ENCODE assay signal across 25 cellular contexts in genomic region chr12:5535531-5535930, GRCh38.
"Had no signal": no experiment of that assay in that cellular context is flagged by ENCODE, and none has a peak within 500 bp of the region (broad histone marks: within the 10 kb centered on the region; RNA-seq: fewer than 3 reads in every experiment).

No MANE protein-coding gene starts in this region.

- H3K4me2 ChIP-seq: KMS-11, SK-N-SH had no signal

- ATAC-seq: HepG2, K562, T-cell had no signal

- H3K27ac ChIP-seq: KMS-11 had no signal

- H3K9me2 ChIP-seq: SK-N-SH had no signal

- H3K4me3 ChIP-seq: K562 had no signal

- DNase-seq: Kasumi-1, MM.1S, NCI-H1092 treated with DMSO at 0.1 percent for 48 hours, NCI-H1436, NCI-H187, NCI-H2029, NCI-H2081 treated with DMSO at 0.1 percent for 48 hours, NCI-H2171, NCI-H226, NCI-H446, NCI-H510A, NCI-H524 treated with DMSO at 0.1 percent for 48 hours, NCI-H69, NCI-H774, Right ventricle myocardium superior, RPMI8226, SIG-M5, SK-N-SH, SW 1271, T-cell had no signal

- H3K4me1 Mint-ChIP-seq: IgD-negative memory B cell, T-cell had no signal

- H3K36me3 Mint-ChIP-seq: T-cell had no signal

- H3K27ac Mint-ChIP-seq: IgD-negative memory B cell; T-cell; T-helper 1 cell treated with Interleukin-12 subunit alpha and Interleukin-12 subunit beta and Interleukin-4 antibody, amounts not matched to agents 30 μg/mL and 1 μg/mL, for 36 hours had no signal

- H3K9ac ChIP-seq: KMS-11, SK-N-SH had no signal

- H3K9me3 ChIP-seq: SK-N-SH had no signal

- H3K4me3 Mint-ChIP-seq: IgD-negative memory B cell; T-cell; T-helper 1 cell treated with Interleukin-12 subunit alpha and Interleukin-12 subunit beta and Interleukin-4 antibody, amounts not matched to agents 30 μg/mL and 1 μg/mL, for 36 hours had no signal
